ENCODE assay signal across 8 cellular contexts in genomic region chr4:52750819-52751348, GRCh38. TPM values are rescaled to one million over a fixed set of nuclear protein-coding genes. Genes with fewer than 3 reads are reported as not detected.
DNase-seq lines count a peak whose midpoint lies in the region; ATAC-seq and TF ChIP-seq lines count a peak whose summit lies in the region.

No MANE protein-coding gene starts in this region.

- peak; percentile 47 for ATAC-seq in activated CD4-positive, alpha-beta T cell treated with anti-CD3 and anti-CD28 coated beads for 36 hours
- ATAC-seq in HG02798 (IDR thresholded peaks at IDR 0.05; ENCODE audit: poor library complexity, unreplicated experiment), result no peak

- intact Hi-C loops in activated CD4-positive, alpha-beta T cell treated with anti-CD3 and anti-CD28 coated beads for 36 hours (cut with DNase I, micrococcal nuclease), result loop anchor here in 1 of 2 experiments (10.0 kb wide), 1 partner anchor 206 kb away; no protein-coding TSS in a partner anchor

- H3K9me3 Mint-ChIP-seq in activated CD4-positive, alpha-beta T cell treated with anti-CD3 and anti-CD28 coated beads for 36 hours (ENCODE audit: low read depth), result no peaks in the 10 kb centered on the region
- peaks cover 8 to 20% (median 16%) of the 10 kb centered on the region in 5 experiments for H3K9me3 Mint-ChIP-seq in brain

- CTCF ChIA-PET in activated CD4-positive, alpha-beta T cell treated with anti-CD3 and anti-CD28 coated beads for 36 hours (lab: Charles Lee), result interaction anchor here (0.7 kb wide), 1 partner anchor 93 kb away, joined by 4 read pairs; no protein-coding TSS in a partner anchor

- no peak for TF ChIP-seq CTCF in brain (conservative IDR thresholded peaks at IDR 0.05)

- peaks cover 2% of the 10 kb centered on the region for H3K36me3 Mint-ChIP-seq in activated CD4-positive, alpha-beta T cell treated with anti-CD3 and anti-CD28 coated beads for 36 hours (ENCODE audit: low read depth)
- peaks cover 10% of the 10 kb centered on the region for H3K36me3 Mint-ChIP-seq in brain

- H3K27me3 Mint-ChIP-seq in activated CD4-positive, alpha-beta T cell treated with anti-CD3 and anti-CD28 coated beads for 36 hours, result peaks cover 47% of the 10 kb centered on the region
- H3K27me3 Mint-ChIP-seq in brain, result peaks cover 50% of the 10 kb centered on the region

- peak; percentile 31 for DNase-seq in activated CD4-positive, alpha-beta T cell treated with anti-CD3 and anti-CD28 coated beads for 36 hours
- DNase-seq in activated CD4-positive, alpha-beta T cell treated with anti-CD3 and anti-CD28 coated beads for 1 hour, result no peak
- DNase-seq in iris pigment epithelial cell (ENCODE audit: low read depth) (peak; percentile 4), Ammon's horn (ENCODE audit: low spot score) (no peak), NCI-H2196 treated with DMSO at 0.1 percent for 48 hours (lab: John Stamatoyannopoulos, UW; ENCODE audit: unreplicated experiment) (no peak)
- DNase-seq in stimulated activated CD4-positive, alpha-beta T cell treated with anti-CD3 and anti-CD28 coated beads, Interleukin-4, amount 100 ng/mL, for 1 hour, result peak; percentile 10

- no peak overlapping the region for H3K27ac Mint-ChIP-seq in activated CD4-positive, alpha-beta T cell treated with anti-CD3 and anti-CD28 coated beads for 36 hours
- no peak overlapping the region for H3K27ac Mint-ChIP-seq in brain

- POLR2A ChIA-PET in activated CD4-positive, alpha-beta T cell treated with anti-CD3 and anti-CD28 coated beads for 36 hours (lab: Charles Lee), result no interaction called here

- H3K4me3 Mint-ChIP-seq in activated CD4-positive, alpha-beta T cell treated with anti-CD3 and anti-CD28 coated beads for 36 hours, result peak overlapping the region; percentile 61
- H3K4me3 Mint-ChIP-seq in brain, result peak overlapping the region; percentile 70 to 87 (median 83)

- peaks cover 5% of the 10 kb centered on the region for H3K4me1 Mint-ChIP-seq in activated CD4-positive, alpha-beta T cell treated with anti-CD3 and anti-CD28 coated beads for 36 hours
- H3K4me1 Mint-ChIP-seq in brain, result peaks cover 3% of the 10 kb centered on the region

RNA-seq across cellular contexts. Expression of gene ERVMER34-1, which starts 0.3 kb away (rescaled TPM):
- under 1 TPM; 0.14 to 0.67 TPM for total RNA-seq in activated CD4-positive, alpha-beta T cell treated with anti-CD3 and anti-CD28 coated beads for 36 hours
- 0.10 TPM for polyA plus RNA-seq in brain (ENCODE audit: insufficient read depth, low read depth, low replicate concordance)

Comparison
In these comparisons a context has a peak if more than half of its experiments do, and no peak if none do; other contexts are left out.
1. DNase-seq: peak in activated CD4-positive, alpha-beta T cell treated with anti-CD3 and anti-CD28 coated beads for 36 hours (single experiment), iris pigment epithelial cell (single experiment) and stimulated activated CD4-positive, alpha-beta T cell treated with anti-CD3 and anti-CD28 coated beads, Interleukin-4, amount 100 ng/mL, for 1 hour (single experiment); none in activated CD4-positive, alpha-beta T cell treated with anti-CD3 and anti-CD28 coated beads for 1 hour (single experiment), Ammon's horn (single experiment) and NCI-H2196 treated with DMSO at 0.1 percent for 48 hours (single experiment).